In genomic region chr1:119611701-119612113, GRCh38 we compare ENCODE assay signal across 8 cellular contexts. TPM values are rescaled to one million over a fixed set of nuclear protein-coding genes. Genes with fewer than 3 reads are reported as not detected.
DNase-seq lines count a peak whose midpoint lies in the region; ATAC-seq and TF ChIP-seq lines count a peak whose summit lies in the region.

No MANE protein-coding gene starts in this region.

- H3K4me3 Mint-ChIP-seq in Calu3 (ENCODE audit: low read depth, unreplicated experiment): no peak overlapping the region
- H3K4me3 Mint-ChIP-seq in endodermal cell: no peak overlapping the region
- H3K4me3 Mint-ChIP-seq in stimulated activated naive B cell treated with anti-CD40 and anti-IgM and Interleukin-4, amounts not matched to agents 10 μg/mL and 1 μg/mL and 100 μg/mL, for 72 hours: no peak overlapping the region

- H3K36me3 ChIP-seq in endodermal cell (ENCODE audit: control insufficient read depth, insufficient read depth, low read length) (no peaks in the 10 kb centered on the region), mucosa of descending colon (ENCODE audit: low read depth) (no peaks in the 10 kb centered on the region)

- TF ChIP-seq CTCF in Calu3 (IDR thresholded peaks at IDR 0.05; ENCODE audit: unreplicated experiment): peak; percentile 85
- peak; percentile 95 for TF ChIP-seq CTCF in endodermal cell (conservative IDR thresholded peaks at IDR 0.05)
- TF ChIP-seq CTCF in mucosa of descending colon (IDR thresholded peaks at IDR 0.05): peak; percentile 94

- CTCF ChIA-PET in Calu3 (lab: Charles Lee): interaction anchor here (1.0 to 1.4 kb wide), 5 partner anchors 36 to 239 kb away, joined by 4 to 16 read pairs (median 6); partner anchors contain the start of gene ZNF697

- H3K27me3 ChIP-seq in endodermal cell (ENCODE audit: control insufficient read depth, insufficient read depth, low read length, poor library complexity, severe bottlenecking): no peaks in the 10 kb centered on the region

- no TSS peak for BruUV-seq in Calu3 (replicated peaks; lab: Mats Ljungman, UMichigan)

- H3K9me3 Mint-ChIP-seq in Calu3 (ENCODE audit: low read depth, unreplicated experiment) (no peaks in the 10 kb centered on the region), endodermal cell (no peaks in the 10 kb centered on the region)
- no peaks in the 10 kb centered on the region for H3K9me3 Mint-ChIP-seq in stimulated activated naive B cell treated with anti-CD40 and anti-IgM and Interleukin-4, amounts not matched to agents 10 μg/mL and 1 μg/mL and 100 μg/mL, for 72 hours

- peak; percentile 91 for DNase-seq in Calu3
- DNase-seq in NCI-H524 treated with DMSO at 0.1 percent for 48 hours (lab: John Stamatoyannopoulos, UW): peak; percentile 1
- DNase-seq in activated CD8-positive, alpha-beta memory T cell treated with anti-CD3 and anti-CD28 coated beads for 24 hours: peak; percentile 83
- DNase-seq in endodermal cell: peak; percentile 98
- peak; percentile 84 to 94 (median 92) for DNase-seq in mucosa of descending colon
- DNase-seq in stimulated activated naive B cell treated with anti-CD40 and anti-IgM and Interleukin-4, amounts not matched to agents 10 μg/mL and 1 μg/mL and 100 μg/mL, for 72 hours: peak; percentile 47

- no peak overlapping the region for H3K27ac ChIP-seq in endodermal cell (ENCODE audit: low read depth, low read length)

- ATAC-seq in HG02798 (IDR thresholded peaks at IDR 0.05; ENCODE audit: poor library complexity, unreplicated experiment): peak; percentile 49
- ATAC-seq in mucosa of descending colon: peak; percentile 88
- peak; percentile 51 for ATAC-seq in stimulated activated naive B cell treated with anti-CD40 and anti-IgM and Interleukin-4, amounts not matched to agents 10 μg/mL and 1 μg/mL and 100 μg/mL, for 72 hours (replicated peaks)
- no peak for ATAC-seq in HG03175 (IDR thresholded peaks at IDR 0.05; ENCODE audit: unreplicated experiment)

- no peak overlapping the region for H3K4me3 ChIP-seq in endodermal cell (ENCODE audit: low read length)
- no peak overlapping the region for H3K4me3 ChIP-seq in mucosa of descending colon

- WGBS in endodermal cell (ENCODE audit: insufficient coverage in 1 of 2, insufficient read length in 1 of 2), 2 experiments: 9 to 20% methylated on average over 4 to 8 of the region's 8 CpGs

- H3K4me1 Mint-ChIP-seq in Calu3 (ENCODE audit: low read depth, unreplicated experiment) (peaks cover 6% of the 10 kb centered on the region), endodermal cell (peaks cover 41% of the 10 kb centered on the region)
- peaks cover 0 to 1% of the 10 kb centered on the region in 2 donors for H3K4me1 Mint-ChIP-seq in stimulated activated naive B cell treated with anti-CD40 and anti-IgM and Interleukin-4, amounts not matched to agents 10 μg/mL and 1 μg/mL and 100 μg/mL, for 72 hours

- no peaks in the 10 kb centered on the region for H3K27me3 Mint-ChIP-seq in Calu3 (ENCODE audit: unreplicated experiment)
- peaks cover 5% of the 10 kb centered on the region for H3K27me3 Mint-ChIP-seq in endodermal cell (ENCODE audit: insufficient read depth)
- peaks cover 14 to 16% of the 10 kb centered on the region in 2 donors for H3K27me3 Mint-ChIP-seq in stimulated activated naive B cell treated with anti-CD40 and anti-IgM and Interleukin-4, amounts not matched to agents 10 μg/mL and 1 μg/mL and 100 μg/mL, for 72 hours

- H3K27ac Mint-ChIP-seq in Calu3 (ENCODE audit: unreplicated experiment): no peak overlapping the region
- no peak overlapping the region for H3K27ac Mint-ChIP-seq in endodermal cell
- no peak overlapping the region for H3K27ac Mint-ChIP-seq in stimulated activated naive B cell treated with anti-CD40 and anti-IgM and Interleukin-4, amounts not matched to agents 10 μg/mL and 1 μg/mL and 100 μg/mL, for 72 hours

- no peaks in the 10 kb centered on the region for H3K36me3 Mint-ChIP-seq in Calu3 (ENCODE audit: insufficient read depth, unreplicated experiment)
- H3K36me3 Mint-ChIP-seq in endodermal cell (ENCODE audit: low read depth): no peaks in the 10 kb centered on the region
- no peaks in the 10 kb centered on the region for H3K36me3 Mint-ChIP-seq in stimulated activated naive B cell treated with anti-CD40 and anti-IgM and Interleukin-4, amounts not matched to agents 10 μg/mL and 1 μg/mL and 100 μg/mL, for 72 hours

- peaks cover 4% of the 10 kb centered on the region for H3K4me1 ChIP-seq in endodermal cell (ENCODE audit: control insufficient read depth, insufficient read depth, low read length)
- H3K4me1 ChIP-seq in mucosa of descending colon (ENCODE audit: low read depth): peaks cover 4% of the 10 kb centered on the region

- H3K9ac ChIP-seq in endodermal cell (ENCODE audit: extremely low read depth, low read length, poor library complexity, severe bottlenecking): no peak overlapping the region

- H3K9me3 ChIP-seq in endodermal cell (ENCODE audit: control insufficient read depth, low read length) (no peaks in the 10 kb centered on the region), mucosa of descending colon (no peaks in the 10 kb centered on the region)

- intact Hi-C loops in Calu3 (cut with micrococcal nuclease; ENCODE audit: unreplicated experiment) (loop anchor here (5.0 kb wide), 1 partner anchor 101 kb away; the partner anchor contains the start of gene PHGDH), mucosa of descending colon (cut with DNase I, micrococcal nuclease) (loop anchor here (2.0 to 5.0 kb wide), 2 partner anchors 51 to 63 kb away; no protein-coding TSS in a partner anchor)

RNA-seq across cellular contexts. Expression of gene ZNF697, which starts 36.4 kb away (rescaled TPM):
- 3.9 and 4.8 TPM in 2 replicates for total RNA-seq in Calu3 (2022)
- total RNA-seq in endodermal cell: 10 to 100 TPM; 12.0 to 14.8 TPM
- polyA plus RNA-seq in endodermal cell (2013, experiment 1 of 2): 7.4 TPM
- polyA plus RNA-seq in endodermal cell (2013, experiment 2 of 2): 6.7 TPM
- total RNA-seq in mucosa of descending colon: 1 to 10 TPM; 1.8 to 7.8 (median 2.8) TPM

Comparison
In these comparisons a context has a peak if more than half of its experiments do, and no peak if none do; other contexts are left out.
1. DNase-seq: peak in every context shown above with its lines; median percentile 98 in endodermal cell; 92 in mucosa of descending colon; 91 in Calu3; 83 in activated CD8-positive, alpha-beta memory T cell treated with anti-CD3 and anti-CD28 coated beads for 24 hours; 47 in stimulated activated naive B cell treated with anti-CD40 and anti-IgM and Interleukin-4, amounts not matched to agents 10 μg/mL and 1 μg/mL and 100 μg/mL, for 72 hours; 1 in NCI-H524 treated with DMSO at 0.1 percent for 48 hours.